1 cellular context compared by ENCODE assay signal in the genomic region with DNA sequence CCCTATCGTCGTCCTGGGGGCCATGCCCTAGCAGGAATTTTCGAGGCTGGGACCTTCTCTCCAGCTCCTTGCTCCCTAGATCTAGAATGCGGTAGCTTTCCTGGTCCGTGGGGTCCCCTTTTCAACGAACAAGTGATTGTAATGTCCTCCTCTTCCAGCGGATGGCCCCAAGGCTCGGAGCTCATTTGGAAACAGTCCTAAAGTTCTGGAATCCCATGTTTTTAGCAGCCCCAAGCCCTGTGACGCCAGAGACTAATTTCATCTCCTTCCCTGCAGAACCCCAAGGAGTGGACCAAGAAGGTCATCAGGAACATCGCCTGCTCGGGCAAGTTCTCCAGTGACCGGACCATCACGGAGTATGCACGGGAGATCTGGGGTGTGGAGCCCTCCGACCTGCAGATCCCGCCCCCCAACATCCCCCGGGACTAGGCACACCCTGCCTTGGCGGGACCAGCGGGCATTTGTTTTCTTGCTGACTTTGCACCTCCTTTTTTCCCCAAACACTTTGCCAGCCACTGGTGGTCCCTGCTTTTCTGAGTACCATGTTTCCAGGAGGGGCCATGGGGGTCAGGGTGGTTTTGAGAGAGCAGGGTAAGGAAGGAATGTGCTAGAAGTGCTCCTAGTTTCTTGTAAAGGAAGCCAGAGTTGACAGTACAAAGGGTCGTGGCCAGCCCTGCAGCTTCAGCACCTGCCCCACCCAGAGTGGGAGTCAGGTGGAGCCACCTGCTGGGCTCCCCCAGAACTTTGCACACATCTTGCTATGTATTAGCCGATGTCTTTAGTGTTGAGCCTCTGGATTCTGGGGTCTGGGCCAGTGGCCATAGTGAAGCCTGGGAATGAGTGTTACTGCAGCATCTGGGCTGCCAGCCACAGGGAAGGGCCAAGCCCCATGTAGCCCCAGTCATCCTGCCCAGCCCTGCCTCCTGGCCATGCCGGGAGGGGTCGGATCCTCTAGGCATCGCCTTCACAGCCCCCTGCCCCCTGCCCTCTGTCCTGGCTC.
TF ChIP-seq lines count a peak whose summit lies in the region.

No MANE protein-coding gene starts in this region.

TF ChIP-seq in K562, 482 proteins besides CTCF, POLR2A, EP300 and RAD21:
- 0 out of 2 replicates have a peak, but pooled peaks have one; percentile 19 for TF ChIP-seq C11orf30 (IDR thresholded peaks at IDR 0.05; ENCODE audit: low read depth)
- TF ChIP-seq, protein P1, sequence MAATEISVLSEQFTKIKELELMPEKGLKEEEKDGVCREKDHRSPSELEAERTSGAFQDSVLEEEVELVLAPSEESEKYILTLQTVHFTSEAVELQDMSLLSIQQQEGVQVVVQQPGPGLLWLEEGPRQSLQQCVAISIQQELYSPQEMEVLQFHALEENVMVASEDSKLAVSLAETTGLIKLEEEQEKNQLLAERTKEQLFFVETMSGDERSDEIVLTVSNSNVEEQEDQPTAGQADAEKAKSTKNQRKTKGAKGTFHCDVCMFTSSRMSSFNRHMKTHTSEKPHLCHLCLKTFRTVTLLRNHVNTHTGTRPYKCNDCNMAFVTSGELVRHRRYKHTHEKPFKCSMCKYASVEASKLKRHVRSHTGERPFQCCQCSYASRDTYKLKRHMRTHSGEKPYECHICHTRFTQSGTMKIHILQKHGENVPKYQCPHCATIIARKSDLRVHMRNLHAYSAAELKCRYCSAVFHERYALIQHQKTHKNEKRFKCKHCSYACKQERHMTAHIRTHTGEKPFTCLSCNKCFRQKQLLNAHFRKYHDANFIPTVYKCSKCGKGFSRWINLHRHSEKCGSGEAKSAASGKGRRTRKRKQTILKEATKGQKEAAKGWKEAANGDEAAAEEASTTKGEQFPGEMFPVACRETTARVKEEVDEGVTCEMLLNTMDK (IDR thresholded peaks at IDR 0.05; ENCODE audit: borderline replicate concordance, insufficient read depth, low read depth, low read length, poor library complexity, severe bottlenecking) = peak; percentile 81
- TF ChIP-seq ARHGAP35 (IDR thresholded peaks at IDR 0.05; ENCODE audit: partially characterized antibody) = no peak
